ENCODE assay signal across 16 cellular contexts in genomic region chr2:112154246-112155110, GRCh38. TPM values are rescaled to one million over a fixed set of nuclear protein-coding genes. Genes with fewer than 3 reads are reported as not detected.
DNase-seq lines count a peak whose midpoint lies in the region; ATAC-seq and TF ChIP-seq lines count a peak whose summit lies in the region.
"Had no signal": no experiment of that assay in that cellular context is flagged by ENCODE, and none has a peak within 500 bp of the region (broad histone marks: within the 10 kb centered on the region; RNA-seq: fewer than 3 reads in every experiment).

No MANE protein-coding gene starts in this region.

- no peaks in the 10 kb centered on the region for H3K9me2 ChIP-seq in OCI-LY7 (ENCODE audit: insufficient read depth, low read length)

- peaks cover 3% of the 10 kb centered on the region for H3K27me3 Mint-ChIP-seq in activated naive CD8-positive, alpha-beta T cell treated with anti-CD3 and anti-CD28 coated beads for 36 hours
- no peaks in the 10 kb centered on the region for H3K27me3 Mint-ChIP-seq in stimulated activated memory B cell treated with anti-CD40 and anti-IgM and Interleukin-4, amounts not matched to agents 10 μg/mL and 1 μg/mL and 100 μg/mL, for 72 hours

- no TSS peak for BruUV-seq in OCI-LY7 (replicated peaks; lab: Mats Ljungman, UMichigan)

- POLR2A ChIA-PET in OCI-LY7 (lab: Charles Lee), result interaction anchor here (0.5 to 1.0 kb wide), 2 partner anchors 97 to 1262 kb away, joined by 3 read pairs; no protein-coding TSS in a partner anchor

- H3K27me3 ChIP-seq in dorsolateral prefrontal cortex, result no peaks in the 10 kb centered on the region
- H3K27me3 ChIP-seq: pancreas, spleen had no signal

- peaks cover 26% of the 10 kb centered on the region for H3K4me1 ChIP-seq in OCI-LY7 (ENCODE audit: insufficient read depth, low read length, poor library complexity, severe bottlenecking)
- H3K4me1 ChIP-seq: pancreas had no signal

- CTCF ChIA-PET in OCI-LY7 (lab: Charles Lee; ENCODE audit: unreplicated experiment), result no interaction called here

- H3K4me3 ChIP-seq in OCI-LY7 (ENCODE audit: low read depth, low read length, poor library complexity, severe bottlenecking), result no peak overlapping the region
- no peak overlapping the region for H3K4me3 ChIP-seq in dorsolateral prefrontal cortex
- H3K4me3 ChIP-seq: lung, pancreas had no signal

- ATAC-seq in stimulated activated memory B cell treated with anti-CD40 and anti-IgM and Interleukin-4, amounts not matched to agents 10 μg/mL and 1 μg/mL and 100 μg/mL, for 72 hours, result peak; percentile 71
- ATAC-seq: pancreas had no signal

- H3K36me3 Mint-ChIP-seq in activated naive CD8-positive, alpha-beta T cell treated with anti-CD3 and anti-CD28 coated beads for 36 hours, result peaks cover 3% of the 10 kb centered on the region
- H3K36me3 Mint-ChIP-seq in stimulated activated memory B cell treated with anti-CD40 and anti-IgM and Interleukin-4, amounts not matched to agents 10 μg/mL and 1 μg/mL and 100 μg/mL, for 72 hours, result no peaks in the 10 kb centered on the region

- peak overlapping the region; percentile 19; the same call in 1 of the 2 replicates for H2AFZ ChIP-seq in OCI-LY7 (ENCODE audit: low read length)

- H3K79me2 ChIP-seq in OCI-LY7 (ENCODE audit: insufficient read depth, low read depth, low read length), result no peaks in the 10 kb centered on the region

- peaks cover 41% of the 10 kb centered on the region for H3K4me1 Mint-ChIP-seq in activated naive CD8-positive, alpha-beta T cell treated with anti-CD3 and anti-CD28 coated beads for 36 hours
- H3K4me1 Mint-ChIP-seq in stimulated activated memory B cell treated with anti-CD40 and anti-IgM and Interleukin-4, amounts not matched to agents 10 μg/mL and 1 μg/mL and 100 μg/mL, for 72 hours, result peaks cover 41% of the 10 kb centered on the region

- no peaks in the 10 kb centered on the region for H4K20me1 ChIP-seq in OCI-LY7 (ENCODE audit: insufficient read depth, low read length)

- H3K9me3 ChIP-seq in OCI-LY7 (ENCODE audit: low read length), result no peaks in the 10 kb centered on the region
- H3K9me3 ChIP-seq: pancreas, spleen had no signal

- no peak overlapping the region for H3K27ac ChIP-seq in OCI-LY7 (ENCODE audit: low read depth, low read length, poor library complexity, severe bottlenecking)
- peak overlapping the region in 1 of 59 donors; percentile 32 for H3K27ac ChIP-seq in dorsolateral prefrontal cortex
- H3K27ac ChIP-seq: pancreas, VCaP had no signal

- intact Hi-C loops in OCI-LY7 (cut with micrococcal nuclease; ENCODE audit: unreplicated experiment), result loop anchor here (5.0 kb wide), 1 partner anchor 97 kb away; the partner anchor contains the start of gene TMEM87B
- intact Hi-C loops in dorsolateral prefrontal cortex (cut with DNase I), result no loop called here

- no peaks in the 10 kb centered on the region for H3K36me3 ChIP-seq in OCI-LY7 (ENCODE audit: insufficient read depth, low read length)
- H3K36me3 ChIP-seq: pancreas, spleen had no signal

- DNase-seq in activated gamma-delta T cell treated with Interleukin-2 at 50 U/mL for 16 hours, result peak; percentile 22
- DNase-seq in activated gamma-delta T cell (lab: John Stamatoyannopoulos, UW), result no peak
- peak; percentile 59 for DNase-seq in OCI-LY7 (ENCODE audit: low spot score)
- DNase-seq in activated naive CD8-positive, alpha-beta T cell treated with anti-CD3 and anti-CD28 coated beads for 36 hours, result peak; percentile 32
- DNase-seq in NCI-H1092 treated with DMSO at 0.1 percent for 48 hours (lab: John Stamatoyannopoulos, UW), result no peak
- DNase-seq in NCI-H1436 (lab: John Stamatoyannopoulos, UW), result no peak
- no peak for DNase-seq in dorsolateral prefrontal cortex
- DNase-seq: ACHN, DMS 273 treated with DMSO at 0.1 percent for 48 hours, NCI-H1930, pancreas, SHP77 treated with DMSO at 0.1 percent for 48 hours, spleen had no signal

- no peak overlapping the region for H3K4me3 Mint-ChIP-seq in activated naive CD8-positive, alpha-beta T cell treated with anti-CD3 and anti-CD28 coated beads for 36 hours
- no peak overlapping the region for H3K4me3 Mint-ChIP-seq in stimulated activated memory B cell treated with anti-CD40 and anti-IgM and Interleukin-4, amounts not matched to agents 10 μg/mL and 1 μg/mL and 100 μg/mL, for 72 hours

- H3K4me2 ChIP-seq in OCI-LY7 (ENCODE audit: low read length), result no peak overlapping the region

- TF ChIP-seq CTCF in OCI-LY7 (conservative IDR thresholded peaks at IDR 0.05; ENCODE audit: low read length), result no peak
- TF ChIP-seq CTCF in dorsolateral prefrontal cortex (IDR thresholded peaks at IDR 0.05 in 54 of 56, conservative IDR thresholded peaks at IDR 0.05 in 2 of 56; ENCODE audit: low read depth in 1 of 56, partially characterized antibody in 56 of 56), result no peak

- peak overlapping the region; percentile 77 for H3K27ac Mint-ChIP-seq in activated naive CD8-positive, alpha-beta T cell treated with anti-CD3 and anti-CD28 coated beads for 36 hours
- peak overlapping the region; percentile 78 for H3K27ac Mint-ChIP-seq in stimulated activated memory B cell treated with anti-CD40 and anti-IgM and Interleukin-4, amounts not matched to agents 10 μg/mL and 1 μg/mL and 100 μg/mL, for 72 hours

- no peaks in the 10 kb centered on the region for H3K9me3 Mint-ChIP-seq in activated naive CD8-positive, alpha-beta T cell treated with anti-CD3 and anti-CD28 coated beads for 36 hours
- H3K9me3 Mint-ChIP-seq in stimulated activated memory B cell treated with anti-CD40 and anti-IgM and Interleukin-4, amounts not matched to agents 10 μg/mL and 1 μg/mL and 100 μg/mL, for 72 hours, result no peaks in the 10 kb centered on the region

RNA-seq across cellular contexts. Expression of gene FBLN7, which starts 16.3 kb away (rescaled TPM):
- total RNA-seq in OCI-LY7 (2014; rRNA removed; shearing (Covaris generic)), result not detected in 2 replicates
- total RNA-seq in OCI-LY7 (2022) (0.25 TPM in 1 of 2 replicates, not detected in the other), dorsolateral prefrontal cortex (10 to 100 TPM in 96 of 120 experiments, 1 to 10 TPM in 24; 2.2 to 43.2 (median 13.9) TPM)
- total RNA-seq in activated naive CD8-positive, alpha-beta T cell treated with anti-CD3 and anti-CD28 coated beads for 36 hours, result 1 to 10 TPM; 8.8 to 9.4 TPM

Comparison
In these comparisons a context has a peak if more than half of its experiments do, and no peak if none do; other contexts are left out.
1. DNase-seq: peak in activated gamma-delta T cell treated with Interleukin-2 at 50 U/mL for 16 hours (single experiment), OCI-LY7 (single experiment) and activated naive CD8-positive, alpha-beta T cell treated with anti-CD3 and anti-CD28 coated beads for 36 hours (single experiment); none in activated gamma-delta T cell (single experiment), NCI-H1092 treated with DMSO at 0.1 percent for 48 hours (single experiment), NCI-H1436 (single experiment) and dorsolateral prefrontal cortex (0 of 10).